In the genomic region with DNA sequence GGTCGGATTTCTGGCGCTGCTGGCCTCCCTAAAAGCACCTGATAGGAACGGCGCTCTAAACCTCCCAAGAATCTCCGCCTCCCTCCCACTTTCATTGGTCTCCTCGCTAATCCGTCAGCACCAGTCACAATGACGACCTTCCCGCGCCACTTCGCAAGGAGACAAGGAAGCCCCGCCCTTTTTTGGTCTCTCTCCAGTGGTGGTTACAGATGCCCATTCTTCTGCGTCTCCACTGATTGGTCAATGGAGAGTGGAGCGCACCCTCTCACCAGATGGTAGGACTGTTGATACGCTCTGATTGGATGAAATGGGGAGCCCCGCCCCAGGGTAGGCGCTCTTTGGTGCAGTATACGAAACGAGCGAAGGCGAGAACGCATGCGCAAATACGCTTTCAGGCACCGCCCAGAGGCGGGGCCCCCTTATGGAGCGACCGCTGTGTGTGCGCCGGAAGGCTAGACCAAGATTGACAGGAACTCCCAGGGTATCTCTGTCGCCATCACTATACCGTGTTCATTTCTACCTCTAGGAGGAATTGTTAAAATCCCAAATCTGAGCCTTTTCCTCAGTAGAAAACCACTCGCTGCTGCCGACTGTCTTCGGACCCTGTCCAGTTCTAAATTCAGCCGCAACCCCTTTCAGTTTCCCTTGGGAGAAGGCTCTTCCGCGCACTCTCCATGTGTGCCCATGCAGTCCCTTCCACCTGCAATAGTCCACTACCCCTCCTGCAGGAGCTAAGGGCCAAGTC, we compare ENCODE assay signal across 1 cellular context.
TF ChIP-seq lines count a peak whose summit lies in the region.

No MANE protein-coding gene starts in this region.

TF ChIP-seq in K562, 482 proteins besides CTCF, POLR2A, EP300 and RAD21 (continues in another document):
- TF ChIP-seq TEAD2 (tag; IDR thresholded peaks at IDR 0.05): no peak
- TF ChIP-seq TBL1XR1 (IDR thresholded peaks at IDR 0.05; ENCODE audit: low read length in 2 of 2): peak in 1 of 2 experiments; percentile 50; a peak in 1 of 4 replicates
- peak; percentile 6; the same call in 1 of the 2 replicates for TF ChIP-seq CHD2 (IDR thresholded peaks at IDR 0.05; ENCODE audit: low read depth, low read length)
- TF ChIP-seq, protein P1, sequence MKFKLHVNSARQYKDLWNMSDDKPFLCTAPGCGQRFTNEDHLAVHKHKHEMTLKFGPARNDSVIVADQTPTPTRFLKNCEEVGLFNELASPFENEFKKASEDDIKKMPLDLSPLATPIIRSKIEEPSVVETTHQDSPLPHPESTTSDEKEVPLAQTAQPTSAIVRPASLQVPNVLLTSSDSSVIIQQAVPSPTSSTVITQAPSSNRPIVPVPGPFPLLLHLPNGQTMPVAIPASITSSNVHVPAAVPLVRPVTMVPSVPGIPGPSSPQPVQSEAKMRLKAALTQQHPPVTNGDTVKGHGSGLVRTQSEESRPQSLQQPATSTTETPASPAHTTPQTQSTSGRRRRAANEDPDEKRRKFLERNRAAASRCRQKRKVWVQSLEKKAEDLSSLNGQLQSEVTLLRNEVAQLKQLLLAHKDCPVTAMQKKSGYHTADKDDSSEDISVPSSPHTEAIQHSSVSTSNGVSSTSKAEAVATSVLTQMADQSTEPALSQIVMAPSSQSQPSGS (CRISPR knock-in tag; IDR thresholded peaks at IDR 0.05): no peak
- TF ChIP-seq XRCC3 (IDR thresholded peaks at IDR 0.05): no peak
- TF ChIP-seq PBX2 (CRISPR knock-in tag; IDR thresholded peaks at IDR 0.05; ENCODE audit: low read depth): peak; percentile 80
- peak; percentile 99 for TF ChIP-seq PBX2 (tag; conservative IDR thresholded peaks at IDR 0.05; ENCODE audit: low read depth)
- TF ChIP-seq, protein P2, sequence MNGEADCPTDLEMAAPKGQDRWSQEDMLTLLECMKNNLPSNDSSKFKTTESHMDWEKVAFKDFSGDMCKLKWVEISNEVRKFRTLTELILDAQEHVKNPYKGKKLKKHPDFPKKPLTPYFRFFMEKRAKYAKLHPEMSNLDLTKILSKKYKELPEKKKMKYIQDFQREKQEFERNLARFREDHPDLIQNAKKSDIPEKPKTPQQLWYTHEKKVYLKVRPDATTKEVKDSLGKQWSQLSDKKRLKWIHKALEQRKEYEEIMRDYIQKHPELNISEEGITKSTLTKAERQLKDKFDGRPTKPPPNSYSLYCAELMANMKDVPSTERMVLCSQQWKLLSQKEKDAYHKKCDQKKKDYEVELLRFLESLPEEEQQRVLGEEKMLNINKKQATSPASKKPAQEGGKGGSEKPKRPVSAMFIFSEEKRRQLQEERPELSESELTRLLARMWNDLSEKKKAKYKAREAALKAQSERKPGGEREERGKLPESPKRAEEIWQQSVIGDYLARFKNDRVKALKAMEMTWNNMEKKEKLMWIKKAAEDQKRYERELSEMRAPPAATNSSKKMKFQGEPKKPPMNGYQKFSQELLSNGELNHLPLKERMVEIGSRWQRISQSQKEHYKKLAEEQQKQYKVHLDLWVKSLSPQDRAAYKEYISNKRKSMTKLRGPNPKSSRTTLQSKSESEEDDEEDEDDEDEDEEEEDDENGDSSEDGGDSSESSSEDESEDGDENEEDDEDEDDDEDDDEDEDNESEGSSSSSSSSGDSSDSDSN (IDR thresholded peaks at IDR 0.05; ENCODE audit: borderline replicate concordance in 1 of 2, low read depth in 2 of 2, low read length in 2 of 2): no peak
- no peak for TF ChIP-seq TOE1 (IDR thresholded peaks at IDR 0.05; ENCODE audit: borderline replicate concordance)
- TF ChIP-seq TOE1 (CRISPR knock-in tag; IDR thresholded peaks at IDR 0.05; ENCODE audit: borderline replicate concordance, low read depth): no peak
- no peak for TF ChIP-seq BACH1 (tag; IDR thresholded peaks at IDR 0.05)
- no peak for TF ChIP-seq RBM14 (IDR thresholded peaks at IDR 0.05; ENCODE audit: borderline replicate concordance, insufficient read depth, low read depth, low read length)
- TF ChIP-seq, protein P3, sequence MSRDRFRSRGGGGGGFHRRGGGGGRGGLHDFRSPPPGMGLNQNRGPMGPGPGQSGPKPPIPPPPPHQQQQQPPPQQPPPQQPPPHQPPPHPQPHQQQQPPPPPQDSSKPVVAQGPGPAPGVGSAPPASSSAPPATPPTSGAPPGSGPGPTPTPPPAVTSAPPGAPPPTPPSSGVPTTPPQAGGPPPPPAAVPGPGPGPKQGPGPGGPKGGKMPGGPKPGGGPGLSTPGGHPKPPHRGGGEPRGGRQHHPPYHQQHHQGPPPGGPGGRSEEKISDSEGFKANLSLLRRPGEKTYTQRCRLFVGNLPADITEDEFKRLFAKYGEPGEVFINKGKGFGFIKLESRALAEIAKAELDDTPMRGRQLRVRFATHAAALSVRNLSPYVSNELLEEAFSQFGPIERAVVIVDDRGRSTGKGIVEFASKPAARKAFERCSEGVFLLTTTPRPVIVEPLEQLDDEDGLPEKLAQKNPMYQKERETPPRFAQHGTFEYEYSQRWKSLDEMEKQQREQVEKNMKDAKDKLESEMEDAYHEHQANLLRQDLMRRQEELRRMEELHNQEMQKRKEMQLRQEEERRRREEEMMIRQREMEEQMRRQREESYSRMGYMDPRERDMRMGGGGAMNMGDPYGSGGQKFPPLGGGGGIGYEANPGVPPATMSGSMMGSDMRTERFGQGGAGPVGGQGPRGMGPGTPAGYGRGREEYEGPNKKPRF (IDR thresholded peaks at IDR 0.05; ENCODE audit: low read depth, low read length): no peak
- peak; percentile 81 for TF ChIP-seq SP1 (CRISPR knock-in tag; IDR thresholded peaks at IDR 0.05)
- no peak for TF ChIP-seq NFIC (IDR thresholded peaks at IDR 0.05)
- no peak for TF ChIP-seq NR0B1 (IDR thresholded peaks at IDR 0.05; ENCODE audit: partially characterized antibody)
- no peak for TF ChIP-seq CC2D1A (IDR thresholded peaks at IDR 0.05)
- TF ChIP-seq CREB3L1 (IDR thresholded peaks at IDR 0.05; ENCODE audit: borderline replicate concordance, low read depth): peak; percentile 18
- TF ChIP-seq ARID3B (CRISPR knock-in tag; IDR thresholded peaks at IDR 0.05; ENCODE audit: borderline replicate concordance): no peak
- peak; percentile 89 for TF ChIP-seq MEIS2 (IDR thresholded peaks at IDR 0.05; ENCODE audit: partially characterized antibody)
- TF ChIP-seq ZNF324 (CRISPR knock-in tag; IDR thresholded peaks at IDR 0.05): 0 out of 2 replicates have a peak, but pooled peaks have one; percentile 17
- no peak for TF ChIP-seq ZNF583 (CRISPR knock-in tag; IDR thresholded peaks at IDR 0.05)
- TF ChIP-seq ZNF282 (CRISPR knock-in tag; IDR thresholded peaks at IDR 0.05): no peak
- no peak for TF ChIP-seq RB1 (IDR thresholded peaks at IDR 0.05; ENCODE audit: low read depth)
- no peak for TF ChIP-seq JUNB (CRISPR knock-in tag; conservative IDR thresholded peaks at IDR 0.05)
- TF ChIP-seq NUFIP1 (IDR thresholded peaks at IDR 0.05; ENCODE audit: partially characterized antibody): no peak
- TF ChIP-seq ZNF785 (CRISPR knock-in tag; IDR thresholded peaks at IDR 0.05): no peak
- peak; percentile 52 for TF ChIP-seq PRDM10 (IDR thresholded peaks at IDR 0.05; ENCODE audit: partially characterized antibody)
- TF ChIP-seq ZNF707 (CRISPR knock-in tag; conservative IDR thresholded peaks at IDR 0.05): no peak
- peak; percentile 71; the same call in 1 of the 2 replicates for TF ChIP-seq NKRF (IDR thresholded peaks at IDR 0.05; ENCODE audit: borderline replicate concordance)
